ENCODE assay signal across 5 cellular contexts in genomic region chr9:21927752-21928151, GRCh38.
"Had no signal": no experiment of that assay in that cellular context is flagged by ENCODE, and none has a peak within 500 bp of the region (broad histone marks: within the 10 kb centered on the region; RNA-seq: fewer than 3 reads in every experiment).

No MANE protein-coding gene starts in this region.

- ATAC-seq: GM23338, K562 had no signal

- H3K9me3 Mint-ChIP-seq: H9 had no signal

- H3K27ac Mint-ChIP-seq: GM23338, H9 had no signal

- DNase-seq: H9, HCEC 1CT, IMR-90 had no signal

- H3K4me3 Mint-ChIP-seq: GM23338, H9 had no signal
